In the genomic region with DNA sequence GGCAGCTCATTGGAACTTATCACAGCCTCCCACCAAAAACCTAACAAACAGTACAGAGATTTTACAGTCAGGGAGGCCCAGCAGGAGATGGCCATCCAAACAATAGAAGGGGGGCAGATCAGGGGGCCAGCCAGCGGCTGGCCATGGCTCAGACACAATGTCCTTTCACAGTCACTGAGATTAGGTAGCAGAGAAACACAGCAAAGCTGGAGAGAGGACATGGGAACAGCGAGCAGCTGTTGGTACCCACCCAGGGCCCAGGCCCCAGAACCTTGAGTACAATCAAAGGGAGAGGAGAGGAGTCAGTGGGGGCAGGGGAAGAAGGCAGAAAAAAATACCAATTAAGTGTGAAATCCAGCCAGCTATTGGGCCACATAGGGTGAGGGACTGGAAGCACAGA, we compare ENCODE assay signal across 9 cellular contexts. TPM values are rescaled to one million over a fixed set of nuclear protein-coding genes. Genes with fewer than 3 reads are reported as not detected.
DNase-seq lines count a peak whose midpoint lies in the region; ATAC-seq lines count a peak whose summit lies in the region.
"Had no signal": no experiment of that assay in that cellular context is flagged by ENCODE, and none has a peak within 500 bp of the region (broad histone marks: within the 10 kb centered on the region; RNA-seq: fewer than 3 reads in every experiment).

No MANE protein-coding gene starts in this region.

- no peaks in the 10 kb centered on the region for H3K9me3 ChIP-seq in BLaER1 treated with 17β-estradiol and CSF1 and Interleukin-3, amounts not matched to agents 10 nM and 100 nM (replicated peaks in 1 of 11)
- no peaks in the 10 kb centered on the region for H3K9me3 ChIP-seq in CD8-positive, alpha-beta memory T cell (ENCODE audit: low read length)
- no peaks in the 10 kb centered on the region for H3K9me3 ChIP-seq in naive thymus-derived CD4-positive, alpha-beta T cell (ENCODE audit: control insufficient read depth in 2 of 3, low read length in 3 of 3)

- peak overlapping the region in 8 of 10 experiments; percentile 82 to 96 (median 91); a peak in 14 of 20 replicates for H3K4me3 ChIP-seq in BLaER1 treated with 17β-estradiol and CSF1 and Interleukin-3, amounts not matched to agents 10 nM and 100 nM
- H3K4me3 ChIP-seq in CD8-positive, alpha-beta memory T cell (ENCODE audit: low read length), result peak overlapping the region; percentile 23
- H3K4me3 ChIP-seq in naive thymus-derived CD4-positive, alpha-beta T cell (ENCODE audit: low read length), result no peak overlapping the region

- peaks cover 0 to 1% (median 0%) of the 10 kb centered on the region in 3 donors for H3K36me3 Mint-ChIP-seq in CD8-positive, alpha-beta memory T cell
- peaks cover 4% of the 10 kb centered on the region for H3K36me3 Mint-ChIP-seq in activated T-helper 2 cell treated with anti-CD3 and anti-CD28 coated beads, Interferon-gamma antibody, Interleukin-2, Interleukin-4, amounts not matched to agents 10 μg/mL and 5 μg/mL and 100 μg/mL, durations not matched to agents 14 hours and 24 hours and 36 hours (ENCODE audit: low read depth)
- peaks cover 0 to 2% (median 0%) of the 10 kb centered on the region in 5 donors for H3K36me3 Mint-ChIP-seq in naive thymus-derived CD4-positive, alpha-beta T cell

- H3K27me3 Mint-ChIP-seq in CD8-positive, alpha-beta memory T cell, result peaks cover 4 to 10% of the 10 kb centered on the region in 2 donors
- H3K27me3 Mint-ChIP-seq in activated T-helper 2 cell treated with anti-CD3 and anti-CD28 coated beads, Interferon-gamma antibody, Interleukin-2, Interleukin-4, amounts not matched to agents 10 μg/mL and 5 μg/mL and 100 μg/mL, durations not matched to agents 14 hours and 24 hours and 36 hours (ENCODE audit: low read depth), result peaks cover 15% of the 10 kb centered on the region
- H3K27me3 Mint-ChIP-seq in naive thymus-derived CD4-positive, alpha-beta T cell, result peaks cover 3 to 19% (median 4%) of the 10 kb centered on the region in 5 donors

- peaks cover 0 to 50% (median 30%) of the 10 kb centered on the region in 11 experiments; a peak in 15 of 22 replicates for H3K36me3 ChIP-seq in BLaER1 treated with 17β-estradiol and CSF1 and Interleukin-3, amounts not matched to agents 10 nM and 100 nM
- H3K36me3 ChIP-seq in CD8-positive, alpha-beta memory T cell (ENCODE audit: insufficient read depth, low read length), result no peaks in the 10 kb centered on the region
- no peaks in the 10 kb centered on the region for H3K36me3 ChIP-seq in naive thymus-derived CD4-positive, alpha-beta T cell (ENCODE audit: control insufficient read depth in 2 of 3, insufficient read depth in 3 of 3, low read length in 3 of 3)

- DNase-seq in CD8-positive, alpha-beta memory T cell, result peak in 1 of 5 donors; percentile 14
- no peak for DNase-seq in activated T-helper 2 cell treated with anti-CD3 and anti-CD28 coated beads, Interferon-gamma antibody, Interleukin-2, Interleukin-4, amounts not matched to agents 10 μg/mL and 5 μg/mL and 100 μg/mL, durations not matched to agents 14 hours and 24 hours and 36 hours (ENCODE audit: low spot score)
- no peak for DNase-seq in naive thymus-derived CD4-positive, alpha-beta T cell
- no peak for DNase-seq in middle frontal gyrus (ENCODE audit: extremely low spot score, low spot score)
- DNase-seq: NCI-H2029 treated with DMSO at 0.1 percent for 48 hours had no signal

- POLR2A ChIA-PET in CD8-positive, alpha-beta memory T cell (lab: Charles Lee), result interaction anchor here (0.6 to 1.4 kb wide), 2 partner anchors 18 to 103 kb away, joined by 3 to 4 read pairs; no protein-coding TSS in a partner anchor
- POLR2A ChIA-PET in naive thymus-derived CD4-positive, alpha-beta T cell (lab: Charles Lee), result interaction anchor here (0.6 to 16.1 kb wide), 11 partner anchors 10 to 97 kb away, joined by 3 to 114 read pairs (median 3); no protein-coding TSS in a partner anchor

- H3K27me3 ChIP-seq in BLaER1 treated with 17β-estradiol and CSF1 and Interleukin-3, amounts not matched to agents 10 nM and 100 nM, result peaks cover 0 to 11% (median 0%) of the 10 kb centered on the region in 11 experiments; a peak in 4 of 22 replicates
- H3K27me3 ChIP-seq in CD8-positive, alpha-beta memory T cell (ENCODE audit: insufficient read depth, low read length, poor library complexity, severe bottlenecking), result peaks cover 6% of the 10 kb centered on the region
- H3K27me3 ChIP-seq in naive thymus-derived CD4-positive, alpha-beta T cell (ENCODE audit: control insufficient read depth in 2 of 2, insufficient read depth in 2 of 2, low read length in 2 of 2), result peaks cover 0 to 5% of the 10 kb centered on the region in 2 donors

- no peaks in the 10 kb centered on the region for H3K9me3 Mint-ChIP-seq in CD8-positive, alpha-beta memory T cell
- H3K9me3 Mint-ChIP-seq in activated T-helper 2 cell treated with anti-CD3 and anti-CD28 coated beads, Interferon-gamma antibody, Interleukin-2, Interleukin-4, amounts not matched to agents 10 μg/mL and 5 μg/mL and 100 μg/mL, durations not matched to agents 14 hours and 24 hours and 36 hours, result no peaks in the 10 kb centered on the region
- peaks cover 0 to under 1% (median 0%) of the 10 kb centered on the region in 11 donors for H3K9me3 Mint-ChIP-seq in naive thymus-derived CD4-positive, alpha-beta T cell

- H4K20me1 ChIP-seq in BLaER1 treated with 17β-estradiol and CSF1 and Interleukin-3, amounts not matched to agents 10 nM and 100 nM, result peaks cover 6 to 61% (median 16%) of the 10 kb centered on the region in 11 experiments; a peak in 16 of 22 replicates

- peaks cover 88 to 93% (median 90%) of the 10 kb centered on the region in 10 experiments for H3K4me1 ChIP-seq in BLaER1 treated with 17β-estradiol and CSF1 and Interleukin-3, amounts not matched to agents 10 nM and 100 nM
- H3K4me1 ChIP-seq in CD8-positive, alpha-beta memory T cell (ENCODE audit: insufficient read depth, low read length), result peaks cover 62% of the 10 kb centered on the region
- H3K4me1 ChIP-seq in naive thymus-derived CD4-positive, alpha-beta T cell (ENCODE audit: control insufficient read depth in 2 of 2, insufficient read depth in 2 of 2, low read length in 2 of 2), result peaks cover 44 to 66% of the 10 kb centered on the region in 2 donors

- peak overlapping the region; percentile 71 to 99 (median 89) for H3K27ac ChIP-seq in BLaER1 treated with 17β-estradiol and CSF1 and Interleukin-3, amounts not matched to agents 10 nM and 100 nM
- H3K27ac ChIP-seq in CD8-positive, alpha-beta memory T cell (ENCODE audit: low read depth, low read length), result no peak overlapping the region
- H3K27ac ChIP-seq in naive thymus-derived CD4-positive, alpha-beta T cell (ENCODE audit: low read depth, low read length), result peak overlapping the region; percentile 63

- H3K4me1 Mint-ChIP-seq in CD8-positive, alpha-beta memory T cell, result peaks cover 49 to 71% (median 68%) of the 10 kb centered on the region in 3 donors
- H3K4me1 Mint-ChIP-seq in activated T-helper 2 cell treated with anti-CD3 and anti-CD28 coated beads, Interferon-gamma antibody, Interleukin-2, Interleukin-4, amounts not matched to agents 10 μg/mL and 5 μg/mL and 100 μg/mL, durations not matched to agents 14 hours and 24 hours and 36 hours (ENCODE audit: low read depth), result peaks cover 42% of the 10 kb centered on the region
- H3K4me1 Mint-ChIP-seq in naive thymus-derived CD4-positive, alpha-beta T cell, result peaks cover 60 to 80% (median 74%) of the 10 kb centered on the region in 7 donors

- CTCF ChIA-PET in CD8-positive, alpha-beta memory T cell (lab: Charles Lee), result interaction anchor here (1.0 to 3.0 kb wide), 6 partner anchors 9 to 55 kb away, joined by 3 to 26 read pairs (median 3); no protein-coding TSS in a partner anchor
- CTCF ChIA-PET in naive thymus-derived CD4-positive, alpha-beta T cell (lab: Charles Lee), result interaction anchor here (0.6 kb wide), 1 partner anchor 23 kb away, joined by 4 read pairs; no protein-coding TSS in a partner anchor

- H3K9ac ChIP-seq in BLaER1 treated with 17β-estradiol and CSF1 and Interleukin-3, amounts not matched to agents 10 nM and 100 nM, result peak overlapping the region; percentile 57 to 92 (median 82)

- intact Hi-C loops in activated T-helper 2 cell treated with anti-CD3 and anti-CD28 coated beads, Interferon-gamma antibody, Interleukin-2, Interleukin-4, amounts not matched to agents 10 μg/mL and 5 μg/mL and 100 μg/mL, durations not matched to agents 14 hours and 24 hours and 36 hours (cut with micrococcal nuclease), result loop anchor here (1.0 to 5.0 kb wide), 2 partner anchors 10 to 40 kb away; a partner anchor contains a TSS
- intact Hi-C loops in naive thymus-derived CD4-positive, alpha-beta T cell (cut with micrococcal nuclease), result loop anchor here (1.0 to 2.0 kb wide), 6 partner anchors 10 to 42 kb away; a partner anchor contains a TSS

- peak overlapping the region; percentile 36 to 93 (median 78) for H3K27ac Mint-ChIP-seq in CD8-positive, alpha-beta memory T cell
- H3K27ac Mint-ChIP-seq in activated T-helper 2 cell treated with anti-CD3 and anti-CD28 coated beads, Interferon-gamma antibody, Interleukin-2, Interleukin-4, amounts not matched to agents 10 μg/mL and 5 μg/mL and 100 μg/mL, durations not matched to agents 14 hours and 24 hours and 36 hours, result peak overlapping the region; percentile 40
- peak overlapping the region; percentile 63 to 92 (median 86) for H3K27ac Mint-ChIP-seq in naive thymus-derived CD4-positive, alpha-beta T cell

- peak overlapping the region; percentile 88 to 100 (median 95) for H3K4me2 ChIP-seq in BLaER1 treated with 17β-estradiol and CSF1 and Interleukin-3, amounts not matched to agents 10 nM and 100 nM

- H3K4me3 Mint-ChIP-seq in CD8-positive, alpha-beta memory T cell, result peak overlapping the region; percentile 15 to 76 (median 72)
- peak overlapping the region; percentile 11 for H3K4me3 Mint-ChIP-seq in activated T-helper 2 cell treated with anti-CD3 and anti-CD28 coated beads, Interferon-gamma antibody, Interleukin-2, Interleukin-4, amounts not matched to agents 10 μg/mL and 5 μg/mL and 100 μg/mL, durations not matched to agents 14 hours and 24 hours and 36 hours (ENCODE audit: low read depth)
- peak overlapping the region; percentile 69 to 88 (median 76) for H3K4me3 Mint-ChIP-seq in naive thymus-derived CD4-positive, alpha-beta T cell

- no peak for ATAC-seq in naive thymus-derived CD4-positive, alpha-beta T cell
- ATAC-seq in HG02840 (IDR thresholded peaks at IDR 0.05; ENCODE audit: low FRiP score, unreplicated experiment) (no peak), HG02642 (IDR thresholded peaks at IDR 0.05; ENCODE audit: poor library complexity, unreplicated experiment) (no peak), HG03378 (IDR thresholded peaks at IDR 0.05; ENCODE audit: unreplicated experiment) (no peak)

RNA-seq across cellular contexts. Expression of a gene that starts 4.2 kb away (rescaled TPM):
- total RNA-seq in CD8-positive, alpha-beta memory T cell, result under 1 TPM; 0.11 to 0.15 TPM
- not detected for polyA plus RNA-seq in CD8-positive, alpha-beta memory T cell
- total RNA-seq in activated T-helper 2 cell treated with anti-CD3 and anti-CD28 coated beads, Interferon-gamma antibody, Interleukin-2, Interleukin-4, amounts not matched to agents 10 μg/mL and 5 μg/mL and 100 μg/mL, durations not matched to agents 14 hours and 24 hours and 36 hours, result 0.05 and 0.09 TPM in 2 replicates
- 1 to 10 TPM in 1 of 5 experiments, under 1 TPM in 4; 0.13 to 2.6 (median 0.24) TPM for total RNA-seq in naive thymus-derived CD4-positive, alpha-beta T cell
- polyA plus RNA-seq in naive thymus-derived CD4-positive, alpha-beta T cell, result not detected

RNA-seq across cellular contexts. Expression of a gene that starts 32.1 kb away (rescaled TPM):
- 10 to 100 TPM; 21.7 to 22.0 TPM for total RNA-seq in CD8-positive, alpha-beta memory T cell
- 30.2 TPM for polyA plus RNA-seq in CD8-positive, alpha-beta memory T cell
- 16.8 and 17.6 TPM in 2 replicates for total RNA-seq in activated T-helper 2 cell treated with anti-CD3 and anti-CD28 coated beads, Interferon-gamma antibody, Interleukin-2, Interleukin-4, amounts not matched to agents 10 μg/mL and 5 μg/mL and 100 μg/mL, durations not matched to agents 14 hours and 24 hours and 36 hours
- total RNA-seq in naive thymus-derived CD4-positive, alpha-beta T cell, result 10 to 100 TPM; 51.9 to 91.8 (median 76.5) TPM
- polyA plus RNA-seq in naive thymus-derived CD4-positive, alpha-beta T cell, result 10 to 100 TPM; 45.8 to 69.8 TPM

RNA-seq across cellular contexts. Expression of a gene that starts 42.1 kb away (rescaled TPM):
- 10 to 100 TPM; 38.6 to 40.0 TPM for total RNA-seq in CD8-positive, alpha-beta memory T cell
- polyA plus RNA-seq in CD8-positive, alpha-beta memory T cell, result 53.5 TPM
- total RNA-seq in activated T-helper 2 cell treated with anti-CD3 and anti-CD28 coated beads, Interferon-gamma antibody, Interleukin-2, Interleukin-4, amounts not matched to agents 10 μg/mL and 5 μg/mL and 100 μg/mL, durations not matched to agents 14 hours and 24 hours and 36 hours, result 44.3 and 44.8 TPM in 2 replicates
- 10 to 100 TPM; 18.8 to 50.9 (median 26.2) TPM for total RNA-seq in naive thymus-derived CD4-positive, alpha-beta T cell
- 10 to 100 TPM; 67.5 to 78.7 TPM for polyA plus RNA-seq in naive thymus-derived CD4-positive, alpha-beta T cell

Comparison
In these comparisons a context has a peak if more than half of its experiments do, and no peak if none do; other contexts are left out.
1. H3K4me3 Mint-ChIP-seq: peak in every context shown above with its lines; median percentile 76 in naive thymus-derived CD4-positive, alpha-beta T cell; 72 in CD8-positive, alpha-beta memory T cell; 11 in activated T-helper 2 cell treated with anti-CD3 and anti-CD28 coated beads, Interferon-gamma antibody, Interleukin-2, Interleukin-4, amounts not matched to agents 10 μg/mL and 5 μg/mL and 100 μg/mL, durations not matched to agents 14 hours and 24 hours and 36 hours.